Comparison of ENCODE assay signal across 8 cellular contexts in the genomic region with DNA sequence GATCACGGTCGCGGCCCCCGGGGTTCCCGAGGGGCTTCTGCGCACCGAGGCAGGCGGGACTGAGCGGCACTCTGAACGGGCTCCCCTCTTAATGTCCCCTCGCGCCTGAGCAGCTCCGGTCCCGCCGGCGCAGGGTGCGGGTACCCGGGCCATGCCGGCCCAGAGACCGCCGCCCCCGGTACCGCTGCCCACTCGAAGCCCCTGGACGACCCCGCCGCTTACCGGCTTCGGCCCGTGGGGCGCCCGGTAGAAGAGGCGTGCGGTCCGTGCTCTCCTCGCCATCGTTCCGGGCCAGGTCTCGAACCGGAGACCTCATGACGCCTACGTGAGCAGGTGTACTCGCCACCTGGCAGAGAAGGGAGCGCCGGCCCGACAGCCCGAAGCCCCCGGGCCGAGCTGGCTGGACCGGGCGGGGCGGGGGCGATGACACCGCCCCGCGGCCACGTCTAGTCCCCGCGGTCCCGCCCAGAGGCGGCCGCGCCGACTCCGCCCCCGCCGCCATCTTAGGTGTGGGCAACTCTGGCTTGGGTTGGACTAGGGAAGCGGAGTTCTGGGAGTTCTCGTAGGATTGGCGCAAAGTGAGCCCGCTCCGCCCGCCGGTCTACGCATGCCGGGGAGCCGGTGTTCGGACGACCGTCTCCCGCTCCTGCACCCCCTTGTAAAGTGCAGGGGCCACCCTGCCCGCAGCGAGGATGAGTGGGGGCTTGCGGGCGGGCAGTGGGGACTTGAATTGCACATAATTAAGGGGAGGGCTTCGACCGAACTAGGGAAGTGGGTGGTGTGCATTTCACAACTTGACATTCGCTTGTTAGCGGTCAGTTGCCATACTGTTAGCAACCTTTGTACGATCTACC. TPM values are rescaled to one million over a fixed set of nuclear protein-coding genes. Genes with fewer than 3 reads are reported as not detected.
A peak's percentile ranks its signal among the peaks of the same experiment; 100 is the strongest.
DNase-seq lines count a peak whose midpoint lies in the region; ATAC-seq and TF ChIP-seq lines count a peak whose summit lies in the region.

A gene with protein sequence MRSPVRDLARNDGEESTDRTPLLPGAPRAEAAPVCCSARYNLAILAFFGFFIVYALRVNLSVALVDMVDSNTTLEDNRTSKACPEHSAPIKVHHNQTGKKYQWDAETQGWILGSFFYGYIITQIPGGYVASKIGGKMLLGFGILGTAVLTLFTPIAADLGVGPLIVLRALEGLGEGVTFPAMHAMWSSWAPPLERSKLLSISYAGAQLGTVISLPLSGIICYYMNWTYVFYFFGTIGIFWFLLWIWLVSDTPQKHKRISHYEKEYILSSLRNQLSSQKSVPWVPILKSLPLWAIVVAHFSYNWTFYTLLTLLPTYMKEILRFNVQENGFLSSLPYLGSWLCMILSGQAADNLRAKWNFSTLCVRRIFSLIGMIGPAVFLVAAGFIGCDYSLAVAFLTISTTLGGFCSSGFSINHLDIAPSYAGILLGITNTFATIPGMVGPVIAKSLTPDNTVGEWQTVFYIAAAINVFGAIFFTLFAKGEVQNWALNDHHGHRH (minus strand): TSS at position 422 of the 854 bp plus-strand sequence. CDS start 106 bp downstream, at position 316.

- DNase-seq in DMS79 (lab: John Stamatoyannopoulos, UW) (peak; percentile 83), KG1 (lab: John Stamatoyannopoulos, UW) (peak; percentile 92), esophagus muscularis mucosa (ENCODE audit: extremely low spot score) (peak; percentile 98)
- DNase-seq in activated T-cell treated with anti-CD3 and anti-CD28 coated beads, Interleukin-2, amount 50 U/mL, for 72 hours: peak; percentile 86 to 87
- peak; percentile 86 for DNase-seq in stimulated activated CD8-positive, alpha-beta memory T cell treated with anti-CD3 and anti-CD28 coated beads, Interleukin-7, amount 100 ng/mL, for 24 hours (ENCODE audit: low read depth)

- peaks cover 3 to 4% of the 10 kb centered on the region in 2 donors for H3K36me3 Mint-ChIP-seq in activated T-cell treated with anti-CD3 and anti-CD28 coated beads, Interleukin-2, amount 50 U/mL, for 72 hours (ENCODE audit: insufficient read depth in 2 of 2)

- H3K27ac ChIP-seq in esophagus muscularis mucosa (replicated peaks in 1 of 4) (peak within 1 kb of the TSS; percentile 92 to 99 (median 98)), muscle layer of duodenum (ENCODE audit: low read length) (peak within 1 kb of the TSS; percentile 86)

- peak; percentile 7 for TF ChIP-seq POLR2A in esophagus muscularis mucosa (IDR thresholded peaks at IDR 0.05; ENCODE audit: low read depth)

- H3K27me3 Mint-ChIP-seq in activated T-cell treated with anti-CD3 and anti-CD28 coated beads, Interleukin-2, amount 50 U/mL, for 72 hours (ENCODE audit: low read depth): no peaks in the 10 kb centered on the region

- peak within 1 kb of the TSS; percentile 79 to 100 (median 97) for H3K4me3 ChIP-seq in esophagus muscularis mucosa
- peak within 1 kb of the TSS; percentile 89 to 93 for H3K4me3 ChIP-seq in muscle layer of duodenum (ENCODE audit: low read depth in 1 of 2, low read length in 2 of 2)

- no peaks in the 10 kb centered on the region for H3K9me3 ChIP-seq in esophagus muscularis mucosa
- no peaks in the 10 kb centered on the region for H3K9me3 ChIP-seq in muscle layer of duodenum (ENCODE audit: control insufficient read depth in 1 of 2, low read length in 2 of 2)

- no peak for TF ChIP-seq EP300 in esophagus muscularis mucosa (IDR thresholded peaks at IDR 0.05)

- 0% methylated on average over 23 of the region's 90 CpGs for WGBS in esophagus muscularis mucosa

- peaks cover 0 to 2% of the 10 kb centered on the region in 2 donors for H3K9me3 Mint-ChIP-seq in activated T-cell treated with anti-CD3 and anti-CD28 coated beads, Interleukin-2, amount 50 U/mL, for 72 hours

- TF ChIP-seq CTCF in esophagus muscularis mucosa (IDR thresholded peaks at IDR 0.05): no peak

- H3K36me3 ChIP-seq in esophagus muscularis mucosa: peaks cover 0 to 14% (median 11%) of the 10 kb centered on the region in 4 donors
- no peaks in the 10 kb centered on the region for H3K36me3 ChIP-seq in muscle layer of duodenum (ENCODE audit: control insufficient read depth in 1 of 2, insufficient read depth in 2 of 2, low read length in 2 of 2)

- peak within 1 kb of the TSS; percentile 95 for H3K27ac Mint-ChIP-seq in activated T-cell treated with anti-CD3 and anti-CD28 coated beads, Interleukin-2, amount 50 U/mL, for 72 hours

- peak within 1 kb of the TSS; percentile 99 for H3K4me3 Mint-ChIP-seq in activated T-cell treated with anti-CD3 and anti-CD28 coated beads, Interleukin-2, amount 50 U/mL, for 72 hours

- H3K4me1 ChIP-seq in esophagus muscularis mucosa (peaks cover 6 to 24% (median 19%) of the 10 kb centered on the region in 4 donors), muscle layer of duodenum (ENCODE audit: control insufficient read depth in 1 of 2, insufficient read depth in 2 of 2, low read length in 2 of 2) (peaks cover 0 to 16% of the 10 kb centered on the region in 2 donors)

- peak; percentile 91 for ATAC-seq in GM21737 (IDR thresholded peaks at IDR 0.05; ENCODE audit: unreplicated experiment)
- peak; percentile 93 to 94 for ATAC-seq in activated T-cell treated with anti-CD3 and anti-CD28 coated beads, Interleukin-2, amount 50 U/mL, for 72 hours (replicated peaks in 1 of 2)

- H3K27me3 ChIP-seq in esophagus muscularis mucosa (no peaks in the 10 kb centered on the region), muscle layer of duodenum (ENCODE audit: low read depth, low read length) (no peaks in the 10 kb centered on the region)

- H3K4me1 Mint-ChIP-seq in activated T-cell treated with anti-CD3 and anti-CD28 coated beads, Interleukin-2, amount 50 U/mL, for 72 hours (ENCODE audit: low read depth): peaks cover 43% of the 10 kb centered on the region

- intact Hi-C loops in esophagus muscularis mucosa (cut with DNase I): no loop called here

TF ChIP-seq in PFSK-1, 5 proteins besides CTCF, POLR2A, EP300 and RAD21:
- no peak for TF ChIP-seq SIN3A (IDR thresholded peaks at IDR 0.05; ENCODE audit: borderline replicate concordance, insufficient read depth, low read length)
- TF ChIP-seq TAF1 (IDR thresholded peaks at IDR 0.05; ENCODE audit: borderline replicate concordance, insufficient read depth, low read length): no peak
- TF ChIP-seq POLR2AphosphoS5 (IDR thresholded peaks at IDR 0.05; ENCODE audit: low read depth, low read length): peak; percentile 89
- peak; percentile 9 for TF ChIP-seq FOXP2 (optimal IDR thresholded peaks at IDR 0.05; ENCODE audit: borderline replicate concordance, extremely low read depth, extremely low read length, insufficient read depth)
- TF ChIP-seq, protein P1, sequence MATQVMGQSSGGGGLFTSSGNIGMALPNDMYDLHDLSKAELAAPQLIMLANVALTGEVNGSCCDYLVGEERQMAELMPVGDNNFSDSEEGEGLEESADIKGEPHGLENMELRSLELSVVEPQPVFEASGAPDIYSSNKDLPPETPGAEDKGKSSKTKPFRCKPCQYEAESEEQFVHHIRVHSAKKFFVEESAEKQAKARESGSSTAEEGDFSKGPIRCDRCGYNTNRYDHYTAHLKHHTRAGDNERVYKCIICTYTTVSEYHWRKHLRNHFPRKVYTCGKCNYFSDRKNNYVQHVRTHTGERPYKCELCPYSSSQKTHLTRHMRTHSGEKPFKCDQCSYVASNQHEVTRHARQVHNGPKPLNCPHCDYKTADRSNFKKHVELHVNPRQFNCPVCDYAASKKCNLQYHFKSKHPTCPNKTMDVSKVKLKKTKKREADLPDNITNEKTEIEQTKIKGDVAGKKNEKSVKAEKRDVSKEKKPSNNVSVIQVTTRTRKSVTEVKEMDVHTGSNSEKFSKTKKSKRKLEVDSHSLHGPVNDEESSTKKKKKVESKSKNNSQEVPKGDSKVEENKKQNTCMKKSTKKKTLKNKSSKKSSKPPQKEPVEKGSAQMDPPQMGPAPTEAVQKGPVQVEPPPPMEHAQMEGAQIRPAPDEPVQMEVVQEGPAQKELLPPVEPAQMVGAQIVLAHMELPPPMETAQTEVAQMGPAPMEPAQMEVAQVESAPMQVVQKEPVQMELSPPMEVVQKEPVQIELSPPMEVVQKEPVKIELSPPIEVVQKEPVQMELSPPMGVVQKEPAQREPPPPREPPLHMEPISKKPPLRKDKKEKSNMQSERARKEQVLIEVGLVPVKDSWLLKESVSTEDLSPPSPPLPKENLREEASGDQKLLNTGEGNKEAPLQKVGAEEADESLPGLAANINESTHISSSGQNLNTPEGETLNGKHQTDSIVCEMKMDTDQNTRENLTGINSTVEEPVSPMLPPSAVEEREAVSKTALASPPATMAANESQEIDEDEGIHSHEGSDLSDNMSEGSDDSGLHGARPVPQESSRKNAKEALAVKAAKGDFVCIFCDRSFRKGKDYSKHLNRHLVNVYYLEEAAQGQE (IDR thresholded peaks at IDR 0.05; ENCODE audit: insufficient read depth in 1 of 2, low read depth in 2 of 2, low read length in 2 of 2): no peak

RNA-seq across cellular contexts. Expression of the gene that starts here (rescaled TPM):
- 9.4 TPM for polyA plus RNA-seq in PFSK-1 (2012; ENCODE audit: insufficient read length, low read depth)
- 1 to 10 TPM; 3.2 to 4.7 TPM for total RNA-seq in activated T-cell treated with anti-CD3 and anti-CD28 coated beads, Interleukin-2, amount 50 U/mL, for 72 hours
- total RNA-seq in esophagus muscularis mucosa: 10 to 100 TPM; 15.0 to 17.9 (median 16.2) TPM

Comparison
In these comparisons a context has a peak if more than half of its experiments do, and no peak if none do; other contexts are left out.
1. Peak in every context shown above with its lines: DNase-seq, ATAC-seq, H3K4me3 ChIP-seq and H3K27ac ChIP-seq.